2 cellular contexts compared by ENCODE assay signal in the genomic region with DNA sequence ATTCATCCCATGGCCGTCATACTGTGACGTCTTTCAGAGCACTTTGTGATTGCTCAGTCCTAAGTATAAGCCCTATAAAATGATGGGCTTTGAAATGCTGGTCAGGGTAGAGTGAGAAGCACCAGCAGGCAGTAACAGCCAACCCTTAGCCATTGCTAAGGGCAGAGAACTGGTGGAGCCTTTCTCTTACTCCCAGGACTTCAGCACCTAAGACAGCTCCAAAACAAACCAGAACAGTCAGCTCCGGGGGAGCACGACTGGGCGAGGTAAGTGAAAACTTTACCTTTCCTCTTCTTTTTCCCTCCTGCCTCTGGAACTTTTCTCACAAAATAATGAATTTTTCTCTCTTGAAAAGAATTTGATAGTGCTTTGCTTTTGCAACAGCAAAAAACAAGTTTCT.
TF ChIP-seq lines count a peak whose summit lies in the region.

VIP (plus strand) TSS at position 104 of the 400 bp plus-strand sequence. CDS start 1,381 bp downstream, outside the sequence.

TF ChIP-seq in HCT116, 20 proteins besides CTCF, POLR2A, EP300 and RAD21 (continued from another document):
- TF ChIP-seq ZBTB33 (IDR thresholded peaks at IDR 0.05; ENCODE audit: extremely low read depth, insufficient replicate concordance, low read length), result no peak
- TF ChIP-seq, protein P1, sequence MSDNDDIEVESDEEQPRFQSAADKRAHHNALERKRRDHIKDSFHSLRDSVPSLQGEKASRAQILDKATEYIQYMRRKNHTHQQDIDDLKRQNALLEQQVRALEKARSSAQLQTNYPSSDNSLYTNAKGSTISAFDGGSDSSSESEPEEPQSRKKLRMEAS (IDR thresholded peaks at IDR 0.05), result no peak
- no peak for TF ChIP-seq FOSL1 (IDR thresholded peaks at IDR 0.05; ENCODE audit: low read depth)
- TF ChIP-seq, protein P2, sequence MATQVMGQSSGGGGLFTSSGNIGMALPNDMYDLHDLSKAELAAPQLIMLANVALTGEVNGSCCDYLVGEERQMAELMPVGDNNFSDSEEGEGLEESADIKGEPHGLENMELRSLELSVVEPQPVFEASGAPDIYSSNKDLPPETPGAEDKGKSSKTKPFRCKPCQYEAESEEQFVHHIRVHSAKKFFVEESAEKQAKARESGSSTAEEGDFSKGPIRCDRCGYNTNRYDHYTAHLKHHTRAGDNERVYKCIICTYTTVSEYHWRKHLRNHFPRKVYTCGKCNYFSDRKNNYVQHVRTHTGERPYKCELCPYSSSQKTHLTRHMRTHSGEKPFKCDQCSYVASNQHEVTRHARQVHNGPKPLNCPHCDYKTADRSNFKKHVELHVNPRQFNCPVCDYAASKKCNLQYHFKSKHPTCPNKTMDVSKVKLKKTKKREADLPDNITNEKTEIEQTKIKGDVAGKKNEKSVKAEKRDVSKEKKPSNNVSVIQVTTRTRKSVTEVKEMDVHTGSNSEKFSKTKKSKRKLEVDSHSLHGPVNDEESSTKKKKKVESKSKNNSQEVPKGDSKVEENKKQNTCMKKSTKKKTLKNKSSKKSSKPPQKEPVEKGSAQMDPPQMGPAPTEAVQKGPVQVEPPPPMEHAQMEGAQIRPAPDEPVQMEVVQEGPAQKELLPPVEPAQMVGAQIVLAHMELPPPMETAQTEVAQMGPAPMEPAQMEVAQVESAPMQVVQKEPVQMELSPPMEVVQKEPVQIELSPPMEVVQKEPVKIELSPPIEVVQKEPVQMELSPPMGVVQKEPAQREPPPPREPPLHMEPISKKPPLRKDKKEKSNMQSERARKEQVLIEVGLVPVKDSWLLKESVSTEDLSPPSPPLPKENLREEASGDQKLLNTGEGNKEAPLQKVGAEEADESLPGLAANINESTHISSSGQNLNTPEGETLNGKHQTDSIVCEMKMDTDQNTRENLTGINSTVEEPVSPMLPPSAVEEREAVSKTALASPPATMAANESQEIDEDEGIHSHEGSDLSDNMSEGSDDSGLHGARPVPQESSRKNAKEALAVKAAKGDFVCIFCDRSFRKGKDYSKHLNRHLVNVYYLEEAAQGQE (IDR thresholded peaks at IDR 0.05; ENCODE audit: low read depth), result peak; percentile 73

TF ChIP-seq in PFSK-1, 5 proteins besides CTCF, POLR2A, EP300 and RAD21:
- TF ChIP-seq, protein P2 (IDR thresholded peaks at IDR 0.05; ENCODE audit: insufficient read depth in 1 of 2, low read depth in 2 of 2, low read length in 2 of 2), result peak; percentile 81 to 96
- TF ChIP-seq TAF1 (IDR thresholded peaks at IDR 0.05; ENCODE audit: borderline replicate concordance, insufficient read depth, low read length), result no peak
- no peak for TF ChIP-seq SIN3A (IDR thresholded peaks at IDR 0.05; ENCODE audit: borderline replicate concordance, insufficient read depth, low read length)
- TF ChIP-seq FOXP2 (optimal IDR thresholded peaks at IDR 0.05; ENCODE audit: borderline replicate concordance, extremely low read depth, extremely low read length, insufficient read depth), result no peak
- TF ChIP-seq POLR2AphosphoS5 (IDR thresholded peaks at IDR 0.05; ENCODE audit: low read depth, low read length), result no peak
